In the genomic region with DNA sequence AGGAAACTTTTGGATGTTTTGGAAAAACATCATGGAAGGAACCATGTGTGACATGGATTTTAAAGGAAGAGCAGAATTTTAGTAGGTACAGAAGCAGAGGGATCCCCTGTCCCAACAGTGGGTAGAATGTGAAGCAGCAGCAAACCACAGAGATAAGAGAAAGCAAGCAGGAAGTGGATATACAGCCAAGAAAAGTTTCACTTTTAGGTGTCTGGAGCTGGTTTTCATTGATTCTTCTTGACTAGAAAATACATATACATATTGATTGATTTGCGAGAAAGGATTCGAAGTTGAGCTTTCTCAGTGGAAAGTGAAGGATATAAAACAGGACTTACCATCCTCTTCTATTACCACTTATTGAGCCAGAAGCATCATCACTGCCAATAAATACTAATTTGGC, we compare ENCODE assay signal across 16 cellular contexts.
A peak's percentile ranks its signal among the peaks of the same experiment; 100 is the strongest.
DNase-seq lines count a peak whose midpoint lies in the region; ATAC-seq, FAIRE-seq and TF ChIP-seq lines count a peak whose summit lies in the region.
"Had no signal": no experiment of that assay in that cellular context is flagged by ENCODE, and none has a peak within 500 bp of the region (broad histone marks: within the 10 kb centered on the region; RNA-seq: fewer than 3 reads in every experiment).

No MANE protein-coding gene starts in this region.

- no peak overlapping the region for H3K4me3 ChIP-seq in MM.1S (ENCODE audit: low read length)
- H3K4me3 ChIP-seq: gastroesophageal sphincter, MG63 had no signal

- H3K79me2 ChIP-seq in MM.1S (ENCODE audit: low read length): no peaks in the 10 kb centered on the region

- ATAC-seq in HG02759 (IDR thresholded peaks at IDR 0.05; ENCODE audit: unreplicated experiment): peak; percentile 69
- ATAC-seq in natural killer cell treated with Interleukin-12 subunit alpha and Interleukin-12 subunit beta and Interleukin-15 and Interleukin-18, amount 100 ng/mL, for 72 hours: no peak
- ATAC-seq: gastroesophageal sphincter; sciatic nerve; stimulated activated naive CD8-positive, alpha-beta T cell treated with anti-CD3 and anti-CD28 coated beads, Interleukin-15, Interleukin-2, amounts not matched to agents 100 U/mL and 50 U/mL, for 24 hours had no signal

- H3K4me3 Mint-ChIP-seq in natural killer cell treated with Interleukin-12 subunit alpha and Interleukin-12 subunit beta and Interleukin-15 and Interleukin-18, amount 100 ng/mL, for 72 hours: no peak overlapping the region

- DNase-seq in GM12891 (ENCODE audit: insufficient read length, low spot score): no peak
- no peak for DNase-seq in GM19239 (ENCODE audit: insufficient read length, low spot score)
- DNase-seq in MM.1S: peak; percentile 27
- no peak for DNase-seq in NCI-H2227 (lab: John Stamatoyannopoulos, UW; ENCODE audit: unreplicated experiment)
- DNase-seq in natural killer cell treated with Interleukin-12 subunit alpha and Interleukin-12 subunit beta and Interleukin-15 and Interleukin-18, amount 100 ng/mL, for 72 hours (ENCODE audit: low spot score): no peak
- DNase-seq in MV-4-11 (lab: John Stamatoyannopoulos, UW): no peak
- DNase-seq in glomerular visceral epithelial cell (ENCODE audit: extremely low spot score): no peak
- DNase-seq: activated CD4-positive, alpha-beta T cell treated with anti-CD3 and anti-CD28 coated beads, Interleukin-2, amount 50 U/mL, for 4 hours; DMS 273 treated with DMSO at 0.1 percent for 48 hours; effector memory CD4-positive, alpha-beta T cell; MG63; NCI-H2227 treated with DMSO at 0.1 percent for 48 hours; stimulated activated naive CD8-positive, alpha-beta T cell treated with anti-CD3 and anti-CD28 coated beads, Interleukin-15, Interleukin-2, amounts not matched to agents 100 U/mL and 50 U/mL, for 24 hours had no signal

- 0 out of 2 replicates have a peak overlapping the region, but pooled peaks have one; percentile 5 for H3K4me2 ChIP-seq in MM.1S (ENCODE audit: low read depth, low read length)

- H3K27me3 ChIP-seq in MM.1S (replicated peaks; ENCODE audit: insufficient read depth, low read length): no peaks in the 10 kb centered on the region
- H3K27me3 ChIP-seq: gastroesophageal sphincter, MG63 had no signal

- H3K4me1 Mint-ChIP-seq in natural killer cell treated with Interleukin-12 subunit alpha and Interleukin-12 subunit beta and Interleukin-15 and Interleukin-18, amount 100 ng/mL, for 72 hours (ENCODE audit: low read depth in 2 of 2): no peaks in the 10 kb centered on the region

- no peak overlapping the region for H2AFZ ChIP-seq in MM.1S (ENCODE audit: low read length)

- no peak overlapping the region for H3K27ac ChIP-seq in MM.1S (ENCODE audit: low read length)
- H3K27ac ChIP-seq: gastroesophageal sphincter had no signal

- H3K27me3 Mint-ChIP-seq in natural killer cell treated with Interleukin-12 subunit alpha and Interleukin-12 subunit beta and Interleukin-15 and Interleukin-18, amount 100 ng/mL, for 72 hours: no peaks in the 10 kb centered on the region

- H3K27ac Mint-ChIP-seq in natural killer cell treated with Interleukin-12 subunit alpha and Interleukin-12 subunit beta and Interleukin-15 and Interleukin-18, amount 100 ng/mL, for 72 hours: no peak overlapping the region

- no peaks in the 10 kb centered on the region for H3K36me3 Mint-ChIP-seq in natural killer cell treated with Interleukin-12 subunit alpha and Interleukin-12 subunit beta and Interleukin-15 and Interleukin-18, amount 100 ng/mL, for 72 hours

- no peaks in the 10 kb centered on the region for H4K20me1 ChIP-seq in MM.1S (ENCODE audit: insufficient read depth, low read length)

- no peaks in the 10 kb centered on the region for H3K36me3 ChIP-seq in MM.1S (replicated peaks; ENCODE audit: insufficient read depth, low read length)
- H3K36me3 ChIP-seq: gastroesophageal sphincter, MG63 had no signal

- TF ChIP-seq POLR2A in GM12891 (IDR thresholded peaks at IDR 0.05; ENCODE audit: low read depth, low read length): no peak

- no peak for TF ChIP-seq CTCF in MM.1S (IDR thresholded peaks at IDR 0.05; ENCODE audit: low read length)

- H3K9me3 Mint-ChIP-seq in natural killer cell treated with Interleukin-12 subunit alpha and Interleukin-12 subunit beta and Interleukin-15 and Interleukin-18, amount 100 ng/mL, for 72 hours: peaks cover 10% of the 10 kb centered on the region

- H3K9ac ChIP-seq in MM.1S (ENCODE audit: low read length): no peak overlapping the region

- FAIRE-seq in GM12891 (lab: Jason Lieb, UNC): peak; percentile 50
- peak; percentile 80 for FAIRE-seq in GM19239 (lab: Jason Lieb, UNC)

- H3K9me3 ChIP-seq in MM.1S (replicated peaks; ENCODE audit: insufficient read depth, low read length): no peaks in the 10 kb centered on the region
- H3K9me3 ChIP-seq: gastroesophageal sphincter, MG63 had no signal

- no peaks in the 10 kb centered on the region for H3F3A ChIP-seq in MM.1S (ENCODE audit: insufficient read depth, low read length)

- H3K4me1 ChIP-seq in MM.1S (ENCODE audit: low read length): peaks cover 13% of the 10 kb centered on the region

- no peaks in the 10 kb centered on the region for H3K9me2 ChIP-seq in MM.1S (replicated peaks; ENCODE audit: insufficient read depth, low read length)

TF ChIP-seq in GM12891, 5 proteins besides CTCF, POLR2A, EP300 and RAD21:
- peak; percentile 40; the same call in 1 of the 2 replicates for TF ChIP-seq SPI1 (IDR thresholded peaks at IDR 0.05; ENCODE audit: low read depth, low read length)
- TF ChIP-seq TAF1 (IDR thresholded peaks at IDR 0.05; ENCODE audit: low read depth, low read length): no peak
